Comparison of ENCODE assay signal across 15 cellular contexts in genomic region chr1:108949044-108949443, GRCh38.
"Had no signal": no experiment of that assay in that cellular context is flagged by ENCODE, and none has a peak within 500 bp of the region (broad histone marks: within the 10 kb centered on the region; RNA-seq: fewer than 3 reads in every experiment).

No MANE protein-coding gene starts in this region.

- H3K27ac ChIP-seq: brain microvascular endothelial cell, foreskin keratinocyte had no signal

- H3K27ac Mint-ChIP-seq: activated CD4-positive, alpha-beta memory T cell treated with anti-CD3 and anti-CD28 coated beads for 36 hours; activated CD4-positive, alpha-beta T cell treated with anti-CD3 and anti-CD28 coated beads for 36 hours; activated naive CD8-positive, alpha-beta T cell had no signal

- H3K9me3 ChIP-seq: lower lobe of right lung had no signal

- H3K27me3 ChIP-seq: brain microvascular endothelial cell, foreskin keratinocyte had no signal

- H3K27me3 Mint-ChIP-seq: activated CD4-positive, alpha-beta memory T cell treated with anti-CD3 and anti-CD28 coated beads for 36 hours; activated CD4-positive, alpha-beta T cell treated with anti-CD3 and anti-CD28 coated beads for 36 hours; activated naive CD8-positive, alpha-beta T cell; naive thymus-derived CD4-positive, alpha-beta T cell had no signal

- H3K4me3 ChIP-seq: lower lobe of right lung had no signal

- H3K4me1 ChIP-seq: foreskin keratinocyte had no signal

- H3K4me3 Mint-ChIP-seq: activated CD4-positive, alpha-beta memory T cell treated with anti-CD3 and anti-CD28 coated beads for 36 hours; activated CD4-positive, alpha-beta T cell treated with anti-CD3 and anti-CD28 coated beads for 36 hours; activated naive CD8-positive, alpha-beta T cell; activated T-cell treated with anti-CD3 and anti-CD28 coated beads, Interleukin-2, amount 50 U/mL, for 4 hours; naive thymus-derived CD4-positive, alpha-beta T cell had no signal

- ATAC-seq: activated CD4-positive, alpha-beta T cell treated with anti-CD3 and anti-CD28 coated beads for 36 hours; activated T-cell treated with anti-CD3 and anti-CD28 coated beads, Interleukin-2, amount 50 U/mL, for 4 hours; foreskin keratinocyte; lower lobe of right lung; naive thymus-derived CD4-positive, alpha-beta T cell had no signal

- H3K9me3 Mint-ChIP-seq: activated CD4-positive, alpha-beta memory T cell treated with anti-CD3 and anti-CD28 coated beads for 36 hours; activated T-cell treated with anti-CD3 and anti-CD28 coated beads, Interleukin-2, amount 50 U/mL, for 4 hours; naive thymus-derived CD4-positive, alpha-beta T cell had no signal

- DNase-seq: activated CD4-positive, alpha-beta memory T cell treated with anti-CD3 and anti-CD28 coated beads for 36 hours; activated CD4-positive, alpha-beta T cell treated with anti-CD3 and anti-CD28 coated beads for 36 hours; activated effector memory CD4-positive, alpha-beta T cell treated with anti-CD3 and anti-CD28 coated beads, Interleukin-2, amount 50 U/mL, for 16 hours; activated T-cell treated with anti-CD3 and anti-CD28 coated beads, Interleukin-2, amount 50 U/mL, for 4 hours; brain microvascular endothelial cell; effector memory CD4-positive, alpha-beta T cell; foreskin keratinocyte; left cardiac atrium; lower lobe of right lung; naive thymus-derived CD4-positive, alpha-beta T cell; retina; stimulated activated CD4-positive, alpha-beta T cell treated with anti-CD3 and anti-CD28 coated beads, Interleukin-12 subunit alpha, Interleukin-12 subunit beta, amount 100 ng/mL, for 4 hours; stimulated activated CD4-positive, alpha-beta T cell treated with anti-CD3 and anti-CD28 coated beads, Interleukin-2, amount 100 ng/mL, for 24 hours; T-helper 1 cell had no signal
